In the genomic region with DNA sequence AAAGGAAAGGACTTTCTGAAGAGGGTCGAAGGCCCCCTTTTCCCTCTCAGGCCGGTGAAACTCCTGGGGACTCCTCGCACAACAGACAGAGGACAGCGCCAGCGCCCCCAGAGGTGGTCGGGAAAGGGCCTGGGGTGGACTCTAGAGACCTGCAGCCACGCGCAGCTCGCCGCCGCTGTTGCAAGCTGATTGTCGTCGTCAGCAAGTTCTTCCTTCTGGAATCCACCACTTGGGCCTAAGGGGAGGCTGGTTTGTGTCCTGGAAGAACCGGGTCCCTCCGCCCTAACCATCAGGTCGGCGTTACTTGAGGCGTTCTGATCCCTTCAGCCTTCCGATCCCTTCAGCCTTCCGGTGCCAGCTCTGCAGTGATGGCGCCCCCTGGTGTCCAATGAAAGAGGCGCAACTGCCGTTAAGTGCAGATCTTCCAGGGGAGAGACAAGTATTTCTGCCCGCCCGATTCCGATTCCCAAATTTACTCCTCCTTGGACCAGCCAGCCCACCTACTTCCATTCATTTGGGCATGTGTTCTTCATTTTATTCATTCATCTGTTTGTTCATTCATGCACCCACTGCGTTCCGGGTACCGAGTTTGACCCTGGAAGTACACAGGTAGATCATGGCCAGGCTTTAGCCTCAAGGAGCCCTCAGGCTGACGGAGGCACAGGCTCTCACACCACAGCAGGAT, we compare ENCODE assay signal across 8 cellular contexts.
DNase-seq lines count a peak whose midpoint lies in the region; ATAC-seq and TF ChIP-seq lines count a peak whose summit lies in the region.

No MANE protein-coding gene starts in this region.

- WGBS in adrenal gland, 4 donors: 3% methylated on average over 22 to 30 of the region's 30 CpGs
- 3 to 4% (median 3%) methylated on average over 29 to 30 of the region's 30 CpGs for whole genome bisulfite sequencing in psoas muscle, 3 donors

- ATAC-seq in left ventricle myocardium superior: peak; percentile 69
- peak; percentile 85 to 89 (median 87) for ATAC-seq in psoas muscle
- no peak for ATAC-seq in GM19023 (IDR thresholded peaks at IDR 0.05; ENCODE audit: unreplicated experiment)

- H3K27ac ChIP-seq in adrenal gland: no peak overlapping the region
- no peak overlapping the region for H3K27ac ChIP-seq in psoas muscle
- no peak overlapping the region for H3K27ac ChIP-seq in uterus

- no peak overlapping the region for H3K4me3 ChIP-seq in MG63
- no peak overlapping the region for H3K4me3 ChIP-seq in adrenal gland
- peak overlapping the region; percentile 60 for H3K4me3 ChIP-seq in psoas muscle
- no peak overlapping the region for H3K4me3 ChIP-seq in uterus

- H3K4me1 ChIP-seq in adrenal gland (replicated peaks in 1 of 2): no peaks in the 10 kb centered on the region
- H3K4me1 ChIP-seq in psoas muscle: no peaks in the 10 kb centered on the region
- no peaks in the 10 kb centered on the region for H3K4me1 ChIP-seq in uterus

- DNase-seq in GM10266 (ENCODE audit: extremely low spot score) (peak; percentile 52), MG63 (peak; percentile 43), T-helper 1 cell (peak; percentile 34 to 70 (median 54)), adrenal gland (peak; percentile 54 to 85 (median 74)), left ventricle myocardium superior (peak; percentile 79), psoas muscle (peak; percentile 71 to 80), uterus (peak; percentile 64 to 70)

- H3K9me3 ChIP-seq in MG63 (peaks cover 2% of the 10 kb centered on the region), adrenal gland (replicated peaks in 1 of 3) (peaks cover 0 to 5% (median 0%) of the 10 kb centered on the region in 3 donors), psoas muscle (peaks cover 2% of the 10 kb centered on the region), uterus (no peaks in the 10 kb centered on the region)

- peak; percentile 85 for TF ChIP-seq CTCF in GM10266 (IDR thresholded peaks at IDR 0.05; ENCODE audit: control insufficient read depth, insufficient read depth, low read depth, missing control alignments)
- TF ChIP-seq CTCF in adrenal gland (IDR thresholded peaks at IDR 0.05): peak; percentile 70 to 89 (median 81)
- peak; percentile 75 for TF ChIP-seq CTCF in psoas muscle (IDR thresholded peaks at IDR 0.05)
- peak; percentile 68 to 82 (median 74) for TF ChIP-seq CTCF in uterus (IDR thresholded peaks at IDR 0.05)

- H3K27me3 ChIP-seq in MG63 (peaks cover 5% of the 10 kb centered on the region; the same call in 1 of the 2 replicates), adrenal gland (peaks cover 23% of the 10 kb centered on the region), psoas muscle (ENCODE audit: insufficient read depth in 3 of 3, low read length in 2 of 3) (peaks cover 0 to 16% (median 2%) of the 10 kb centered on the region in 3 donors), uterus (no peaks in the 10 kb centered on the region)

- TF ChIP-seq POLR2A in adrenal gland (IDR thresholded peaks at IDR 0.05) (no peak), uterus (IDR thresholded peaks at IDR 0.05) (no peak)

- H3K36me3 ChIP-seq in MG63 (no peaks in the 10 kb centered on the region), adrenal gland (replicated peaks in 1 of 2) (no peaks in the 10 kb centered on the region), psoas muscle (ENCODE audit: insufficient read depth in 1 of 2, low read depth in 1 of 2) (no peaks in the 10 kb centered on the region), uterus (no peaks in the 10 kb centered on the region)

- intact Hi-C loops in adrenal gland (cut with DNase I): loop anchor here (2.0 to 5.0 kb wide), 3 partner anchors 320 to 396 kb away; no protein-coding TSS in a partner anchor
- intact Hi-C loops in left ventricle myocardium superior (cut with micrococcal nuclease): loop anchor here (10.0 kb wide), 1 partner anchor 394 kb away; no protein-coding TSS in a partner anchor
- intact Hi-C loops in psoas muscle (cut with DNase I): loop anchor here (2.0 to 5.0 kb wide), 3 partner anchors 322 to 397 kb away; no protein-coding TSS in a partner anchor
- intact Hi-C loops in uterus (cut with DNase I; ENCODE audit: low total_unique reads): no loop called here
